17 cellular contexts compared by ENCODE assay signal in the genomic region with DNA sequence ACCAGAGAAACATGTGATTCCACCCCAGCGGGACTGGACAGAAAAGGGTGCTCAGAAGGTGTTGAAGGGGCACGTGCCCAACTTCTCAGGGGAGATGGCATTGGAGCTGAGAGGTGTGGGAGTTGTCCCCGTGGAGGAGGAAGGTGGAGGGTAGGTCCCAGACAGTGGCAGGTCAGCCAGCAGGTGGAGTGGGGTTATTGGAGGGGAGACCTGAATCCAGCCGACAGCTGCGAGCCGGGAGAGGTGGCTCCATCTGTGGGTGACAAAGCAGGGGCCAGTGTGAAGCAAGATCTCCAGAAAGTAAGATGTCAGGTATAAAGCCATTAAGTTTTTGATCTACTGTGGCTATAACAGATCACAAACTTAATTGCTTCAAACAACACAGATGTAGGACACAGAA.
DNase-seq lines count a peak whose midpoint lies in the region; ATAC-seq, FAIRE-seq and TF ChIP-seq lines count a peak whose summit lies in the region.
"Had no signal": no experiment of that assay in that cellular context is flagged by ENCODE, and none has a peak within 500 bp of the region (broad histone marks: within the 10 kb centered on the region; RNA-seq: fewer than 3 reads in every experiment).

No MANE protein-coding gene starts in this region.

- DNase-seq in NCI-H82 (lab: John Stamatoyannopoulos, UW) (peak; percentile 3), NCI-H82 treated with DMSO at 0.1 percent for 48 hours (lab: John Stamatoyannopoulos, UW; ENCODE audit: unreplicated experiment) (no peak), WERI-Rb-1 (peak; percentile 67), kidney (peak; percentile 32)
- DNase-seq in activated T-cell treated with anti-CD3 and anti-CD28 coated beads, Interleukin-2, amount 50 U/mL, for 72 hours, result no peak
- DNase-seq: Calu3; CD4-positive, alpha-beta memory T cell; DMS79 treated with DMSO at 0.1 percent for 48 hours; GF-D8 had no signal

- peaks cover 4% of the 10 kb centered on the region for H3K9me3 ChIP-seq in WERI-Rb-1 (ENCODE audit: severe bottlenecking)
- no peaks in the 10 kb centered on the region for H3K9me3 ChIP-seq in kidney (ENCODE audit: control insufficient read depth in 1 of 2, low read length in 2 of 2)
- H3K9me3 ChIP-seq: HAP-1 had no signal

- H3K27me3 ChIP-seq in WERI-Rb-1 (ENCODE audit: insufficient read depth, low read depth, severe bottlenecking), result no peaks in the 10 kb centered on the region

- intact Hi-C loops in kidney (cut with DNase I), result no loop called here

- H3K36me3 ChIP-seq in WERI-Rb-1 (no peaks in the 10 kb centered on the region), kidney (ENCODE audit: control insufficient read depth in 1 of 2, insufficient read depth in 2 of 2, low read length in 2 of 2) (no peaks in the 10 kb centered on the region)
- H3K36me3 ChIP-seq: BLaER1, HAP-1 had no signal

- H3K36me3 Mint-ChIP-seq in activated T-cell treated with anti-CD3 and anti-CD28 coated beads, Interleukin-2, amount 50 U/mL, for 72 hours (ENCODE audit: insufficient read depth in 2 of 2), result no peaks in the 10 kb centered on the region
- H3K36me3 Mint-ChIP-seq: CD14-positive monocyte had no signal

- TF ChIP-seq CTCF in WERI-Rb-1 (IDR thresholded peaks at IDR 0.05; ENCODE audit: low read depth, low read length) (peak; percentile 65), kidney (IDR thresholded peaks at IDR 0.05; ENCODE audit: borderline replicate concordance, extremely low read depth, insufficient read depth) (no peak)

- H3K9me3 Mint-ChIP-seq in activated T-cell treated with anti-CD3 and anti-CD28 coated beads, Interleukin-2, amount 50 U/mL, for 72 hours, result no peaks in the 10 kb centered on the region

- peaks cover 11% of the 10 kb centered on the region for H3K4me1 Mint-ChIP-seq in activated T-cell treated with anti-CD3 and anti-CD28 coated beads, Interleukin-2, amount 50 U/mL, for 72 hours (ENCODE audit: low read depth)

- no peak overlapping the region for H3K27ac Mint-ChIP-seq in activated T-cell treated with anti-CD3 and anti-CD28 coated beads, Interleukin-2, amount 50 U/mL, for 72 hours

- no peak overlapping the region for H3K4me3 ChIP-seq in WERI-Rb-1 (ENCODE audit: low read depth, low read length)
- H3K4me3 ChIP-seq in kidney (ENCODE audit: low read length in 2 of 2), result no peak overlapping the region
- H3K4me3 ChIP-seq: BLaER1, HAP-1 had no signal

- peaks cover 17% of the 10 kb centered on the region for H3K27me3 Mint-ChIP-seq in activated T-cell treated with anti-CD3 and anti-CD28 coated beads, Interleukin-2, amount 50 U/mL, for 72 hours (ENCODE audit: low read depth)

- H3K4me3 Mint-ChIP-seq in activated T-cell treated with anti-CD3 and anti-CD28 coated beads, Interleukin-2, amount 50 U/mL, for 72 hours, result no peak overlapping the region
- H3K4me3 Mint-ChIP-seq: CD14-positive monocyte had no signal

- no peak overlapping the region for H3K9ac ChIP-seq in kidney (ENCODE audit: low read length in 2 of 2)
- H3K9ac ChIP-seq: BLaER1 had no signal

- H3K27ac ChIP-seq in WERI-Rb-1 (no peak overlapping the region), kidney (ENCODE audit: low read depth in 2 of 2, low read length in 2 of 2) (no peak overlapping the region)
- H3K27ac ChIP-seq: 22Rv1, BLaER1, HL-60 had no signal

- no peak for FAIRE-seq in kidney (lab: Jason Lieb, UNC)
- FAIRE-seq: GM19239 had no signal

- ATAC-seq in HG03095 (IDR thresholded peaks at IDR 0.05; ENCODE audit: unreplicated experiment) (no peak), HG03025 (IDR thresholded peaks at IDR 0.05; ENCODE audit: low FRiP score, unreplicated experiment) (no peak)
- no peak for ATAC-seq in activated T-cell treated with anti-CD3 and anti-CD28 coated beads, Interleukin-2, amount 50 U/mL, for 72 hours (replicated peaks in 1 of 2)

- peaks cover 0 to 2% of the 10 kb centered on the region in 2 donors for H3K4me1 ChIP-seq in kidney (ENCODE audit: control insufficient read depth in 1 of 2, insufficient read depth in 1 of 2, low read depth in 1 of 2, low read length in 2 of 2)
- H3K4me1 ChIP-seq: HAP-1 had no signal

Comparison
In these comparisons a context has a peak if more than half of its experiments do, and no peak if none do; other contexts are left out.
1. DNase-seq: peak in NCI-H82 (single experiment), WERI-Rb-1 (single experiment) and kidney (single experiment); none in NCI-H82 treated with DMSO at 0.1 percent for 48 hours (single experiment) and activated T-cell treated with anti-CD3 and anti-CD28 coated beads, Interleukin-2, amount 50 U/mL, for 72 hours (0 of 2).